ENCODE assay signal across 19 cellular contexts in genomic region chr13:80921971-80922370, GRCh38.
"Had no signal": no experiment of that assay in that cellular context is flagged by ENCODE, and none has a peak within 500 bp of the region (broad histone marks: within the 10 kb centered on the region; RNA-seq: fewer than 3 reads in every experiment).

No MANE protein-coding gene starts in this region.

- H3K27me3 Mint-ChIP-seq: natural killer cell treated with Interleukin-12 subunit alpha and Interleukin-12 subunit beta and Interleukin-15 and Interleukin-18, amount 100 ng/mL, for 72 hours; progenitor cell of endocrine pancreas had no signal

- H3K4me1 Mint-ChIP-seq: endodermal cell, neural progenitor cell had no signal

- H3K27me3 ChIP-seq: neural progenitor cell, ovary had no signal

- H3K9ac ChIP-seq: neural progenitor cell had no signal

- H3K4me2 ChIP-seq: neural progenitor cell, smooth muscle cell had no signal

- H3K9me3 Mint-ChIP-seq: natural killer cell treated with Interleukin-12 subunit alpha and Interleukin-12 subunit beta and Interleukin-15 and Interleukin-18, amount 100 ng/mL, for 72 hours had no signal

- ATAC-seq: left cardiac atrium; natural killer cell treated with Interleukin-12 subunit alpha and Interleukin-12 subunit beta and Interleukin-15 and Interleukin-18, amount 100 ng/mL, for 72 hours; right cardiac atrium had no signal

- DNase-seq: effector CD4-positive, alpha-beta T cell; endodermal cell; kidney; left cardiac atrium; left ventricle myocardium inferior; mesenchymal stem cell; midbrain; nucleus accumbens; ovary; right cardiac atrium; stimulated activated CD4-positive, alpha-beta T cell treated with anti-CD3 and anti-CD28 coated beads, Interleukin-2, amount 100 ng/mL, for 48 hours; stimulated activated naive CD4-positive, alpha-beta T cell treated with Interleukin-2 at 50 U/mL for 16 hours; trophoblast cell had no signal

- FAIRE-seq: kidney had no signal

- H3K27ac Mint-ChIP-seq: endodermal cell; natural killer cell treated with Interleukin-12 subunit alpha and Interleukin-12 subunit beta and Interleukin-15 and Interleukin-18, amount 100 ng/mL, for 72 hours; progenitor cell of endocrine pancreas had no signal

- H2AFZ ChIP-seq: neural progenitor cell had no signal

- H3K36me3 ChIP-seq: left ventricle myocardium inferior, neural progenitor cell, ovary had no signal

- H3K27ac ChIP-seq: coronary artery, left ventricle myocardium inferior, neural progenitor cell, ovary had no signal

- H3K9me3 ChIP-seq: left ventricle myocardium inferior, ovary had no signal

- H3K4me1 ChIP-seq: neural progenitor cell had no signal

- H3K36me3 Mint-ChIP-seq: natural killer cell treated with Interleukin-12 subunit alpha and Interleukin-12 subunit beta and Interleukin-15 and Interleukin-18, amount 100 ng/mL, for 72 hours; neural progenitor cell had no signal

- H3K4me3 Mint-ChIP-seq: endodermal cell; natural killer cell treated with Interleukin-12 subunit alpha and Interleukin-12 subunit beta and Interleukin-15 and Interleukin-18, amount 100 ng/mL, for 72 hours; neural progenitor cell had no signal

- H3K4me3 ChIP-seq: coronary artery, left ventricle myocardium inferior, lung, neural progenitor cell, ovary, smooth muscle cell had no signal
